ENCODE assay signal across 14 cellular contexts in genomic region chr18:48750485-48751175, GRCh38.
DNase-seq lines count a peak whose midpoint lies in the region; ATAC-seq and TF ChIP-seq lines count a peak whose summit lies in the region.
"Had no signal": no experiment of that assay in that cellular context is flagged by ENCODE, and none has a peak within 500 bp of the region (broad histone marks: within the 10 kb centered on the region; RNA-seq: fewer than 3 reads in every experiment).

No MANE protein-coding gene starts in this region.

- H3K27me3 ChIP-seq in right atrium auricular region (no peaks in the 10 kb centered on the region), skeletal muscle satellite cell (ENCODE audit: control insufficient read depth, insufficient read depth, low read length) (no peaks in the 10 kb centered on the region)

- no peak overlapping the region for H3K27ac Mint-ChIP-seq in naive thymus-derived CD8-positive, alpha-beta T cell
- H3K27ac Mint-ChIP-seq: activated CD4-positive, alpha-beta T cell treated with anti-CD3 and anti-CD28 coated beads, Interleukin-2, amount 10 ng/mL, durations not matched to agents 24 days and 14 days; activated T-cell treated with anti-CD3 and anti-CD28 coated beads, Interleukin-2, amount 50 U/mL, for 72 hours; endodermal cell had no signal

- H3K9me3 ChIP-seq in right atrium auricular region (no peaks in the 10 kb centered on the region), skeletal muscle satellite cell (replicated peaks; ENCODE audit: low read length) (no peaks in the 10 kb centered on the region)

- H3K9me3 Mint-ChIP-seq in naive thymus-derived CD8-positive, alpha-beta T cell, result no peaks in the 10 kb centered on the region
- H3K9me3 Mint-ChIP-seq: activated CD4-positive, alpha-beta T cell treated with anti-CD3 and anti-CD28 coated beads, Interleukin-2, amount 10 ng/mL, durations not matched to agents 24 days and 14 days; activated T-cell treated with anti-CD3 and anti-CD28 coated beads, Interleukin-2, amount 50 U/mL, for 72 hours; brain; endodermal cell had no signal

- DNase-seq in GM03348 (ENCODE audit: low spot score) (peak; percentile 58), astrocyte of the hippocampus (ENCODE audit: low read depth, low spot score) (peak; percentile 88), right atrium auricular region (ENCODE audit: low spot score) (no peak), SIG-M5 (lab: John Stamatoyannopoulos, UW) (no peak), kidney tubule cell (ENCODE audit: low spot score) (no peak), NCI-H1436 (lab: John Stamatoyannopoulos, UW) (no peak)
- DNase-seq in naive thymus-derived CD8-positive, alpha-beta T cell, result no peak
- DNase-seq: activated CD4-positive, alpha-beta T cell treated with anti-CD3 and anti-CD28 coated beads, Interleukin-2, amount 10 ng/mL, durations not matched to agents 24 days and 14 days; activated T-cell treated with anti-CD3 and anti-CD28 coated beads, Interleukin-2, amount 50 U/mL, for 72 hours; endodermal cell; NCI-H1436 treated with DMSO at 0.1 percent for 48 hours; NCI-H524 had no signal

- ATAC-seq in naive thymus-derived CD8-positive, alpha-beta T cell, result no peak
- ATAC-seq: activated T-cell treated with anti-CD3 and anti-CD28 coated beads, Interleukin-2, amount 50 U/mL, for 72 hours had no signal

- POLR2A ChIA-PET in naive thymus-derived CD8-positive, alpha-beta T cell (lab: Charles Lee), result no interaction called here

- peak overlapping the region; percentile 75 to 81 for H3K27ac ChIP-seq in right atrium auricular region

- H3K4me2 ChIP-seq in skeletal muscle satellite cell (ENCODE audit: low read length), result peak overlapping the region; percentile 22

- H3K4me3 Mint-ChIP-seq in naive thymus-derived CD8-positive, alpha-beta T cell, result no peak overlapping the region
- H3K4me3 Mint-ChIP-seq: activated CD4-positive, alpha-beta T cell treated with anti-CD3 and anti-CD28 coated beads, Interleukin-2, amount 10 ng/mL, durations not matched to agents 24 days and 14 days; activated T-cell treated with anti-CD3 and anti-CD28 coated beads, Interleukin-2, amount 50 U/mL, for 72 hours; brain; endodermal cell had no signal

- H3K36me3 ChIP-seq in right atrium auricular region (no peaks in the 10 kb centered on the region), skeletal muscle satellite cell (ENCODE audit: insufficient read depth, low read length) (peaks cover 5% of the 10 kb centered on the region)

- TF ChIP-seq CTCF in right atrium auricular region (IDR thresholded peaks at IDR 0.05), result no peak

- H3K36me3 Mint-ChIP-seq in naive thymus-derived CD8-positive, alpha-beta T cell, result no peaks in the 10 kb centered on the region

- H3K4me3 ChIP-seq in right atrium auricular region (no peak overlapping the region), skeletal muscle satellite cell (ENCODE audit: low read length) (no peak overlapping the region)

- H3K27me3 Mint-ChIP-seq in naive thymus-derived CD8-positive, alpha-beta T cell, result no peaks in the 10 kb centered on the region
- H3K27me3 Mint-ChIP-seq: brain had no signal

- H3K4me1 ChIP-seq in right atrium auricular region, result peaks cover 0 to 63% of the 10 kb centered on the region in 2 donors
- peaks cover 15% of the 10 kb centered on the region for H3K4me1 ChIP-seq in skeletal muscle satellite cell (ENCODE audit: control insufficient read depth, insufficient read depth, low read length)

- peak overlapping the region; percentile 48 for H3K9ac ChIP-seq in skeletal muscle satellite cell (ENCODE audit: low read depth, low read length)

- no peaks in the 10 kb centered on the region for H3K4me1 Mint-ChIP-seq in naive thymus-derived CD8-positive, alpha-beta T cell
- H3K4me1 Mint-ChIP-seq: activated CD4-positive, alpha-beta T cell treated with anti-CD3 and anti-CD28 coated beads, Interleukin-2, amount 10 ng/mL, durations not matched to agents 24 days and 14 days; endodermal cell had no signal

Comparison
In these comparisons a context has a peak if more than half of its experiments do, and no peak if none do; other contexts are left out.
1. DNase-seq: peak in GM03348 (single experiment) and astrocyte of the hippocampus (single experiment); none in right atrium auricular region (single experiment), SIG-M5 (single experiment), kidney tubule cell (single experiment), NCI-H1436 (single experiment) and naive thymus-derived CD8-positive, alpha-beta T cell (0 of 10).